8 cellular contexts compared by ENCODE assay signal in genomic region chr19:37719111-37719926, GRCh38. TPM values are rescaled to one million over a fixed set of nuclear protein-coding genes. Genes with fewer than 3 reads are reported as not detected.
DNase-seq lines count a peak whose midpoint lies in the region; ATAC-seq and TF ChIP-seq lines count a peak whose summit lies in the region.

TSS of gene ZNF607 (minus strand) at chr19:37719761. CDS start at chr19:37711618, 8,143 bp downstream.

- H3K27ac ChIP-seq in foreskin keratinocyte = peak within 1 kb of the TSS; percentile 63
- H3K27ac ChIP-seq in neural progenitor cell = peak within 1 kb of the TSS; percentile 36
- peak within 1 kb of the TSS; percentile 58 for H3K27ac ChIP-seq in stomach smooth muscle (ENCODE audit: low read length)

- peaks cover 30% of the 10 kb centered on the region for H3K36me3 Mint-ChIP-seq in neural progenitor cell

- peak within 1 kb of the TSS; percentile 55 for H3K9ac ChIP-seq in neural progenitor cell
- H3K9ac ChIP-seq in stomach smooth muscle (ENCODE audit: low read length in 2 of 2) = peak within 1 kb of the TSS; percentile 56 to 84

- ATAC-seq in GM21526 (IDR thresholded peaks at IDR 0.05; ENCODE audit: low FRiP score, unreplicated experiment) (peak; percentile 89), foreskin keratinocyte (peak; percentile 91)

- peaks cover 14% of the 10 kb centered on the region for H4K20me1 ChIP-seq in neural progenitor cell (ENCODE audit: low read depth)

- peak; percentile 40; the same call in 1 of the 2 replicates for TF ChIP-seq RAD21 in Ishikawa (IDR thresholded peaks at IDR 0.05; ENCODE audit: low read depth)

- H3K27me3 Mint-ChIP-seq in neural progenitor cell (ENCODE audit: insufficient read depth, low read depth) = peaks cover 2% of the 10 kb centered on the region

- peak; percentile 76 for TF ChIP-seq CTCF in foreskin keratinocyte (conservative IDR thresholded peaks at IDR 0.05)
- TF ChIP-seq CTCF in neural progenitor cell (IDR thresholded peaks at IDR 0.05) = peak; percentile 61

- H3K4me3 Mint-ChIP-seq in neural progenitor cell = peak within 1 kb of the TSS; percentile 99

- H3K4me1 Mint-ChIP-seq in neural progenitor cell = peaks cover 10% of the 10 kb centered on the region

- H3K9me3 ChIP-seq in neural progenitor cell (ENCODE audit: low read depth) = no peaks in the 10 kb centered on the region
- H3K9me3 ChIP-seq in stomach smooth muscle (ENCODE audit: control insufficient read depth in 2 of 2, low read length in 2 of 2) = no peaks in the 10 kb centered on the region

- H3K4me2 ChIP-seq in neural progenitor cell = peak within 1 kb of the TSS; percentile 97

- peak within 1 kb of the TSS; percentile 94 for H2AFZ ChIP-seq in neural progenitor cell (replicated peaks)

- DNase-seq in DMS 273 (lab: John Stamatoyannopoulos, UW; ENCODE audit: unreplicated experiment) = peak; percentile 97
- DNase-seq in RPMI7951 (ENCODE audit: low read depth) = peak; percentile 86
- peak; percentile 61 for DNase-seq in activated gamma-delta T cell (lab: John Stamatoyannopoulos, UW)
- DNase-seq in foreskin keratinocyte = peak; percentile 74 to 87
- DNase-seq in neural progenitor cell (ENCODE audit: low spot score) = peak; percentile 97

- H3K27ac Mint-ChIP-seq in neural progenitor cell = peak within 1 kb of the TSS; percentile 89

- H3K9me3 Mint-ChIP-seq in neural progenitor cell = peaks cover 43% of the 10 kb centered on the region

- H3F3A ChIP-seq in neural progenitor cell (ENCODE audit: low read depth) = peaks cover 6% of the 10 kb centered on the region

- H3K4me3 ChIP-seq in neural progenitor cell = peak within 1 kb of the TSS; percentile 92
- H3K4me3 ChIP-seq in stomach smooth muscle (ENCODE audit: low read length in 2 of 2) = peak within 1 kb of the TSS; percentile 83 to 89

- H3K27me3 ChIP-seq in foreskin keratinocyte = no peaks in the 10 kb centered on the region
- no peaks in the 10 kb centered on the region for H3K27me3 ChIP-seq in neural progenitor cell
- no peaks in the 10 kb centered on the region for H3K27me3 ChIP-seq in stomach smooth muscle (ENCODE audit: control insufficient read depth in 1 of 2, insufficient read depth in 2 of 2, low read length in 2 of 2)

- H3K79me2 ChIP-seq in neural progenitor cell (ENCODE audit: low read depth) = peaks cover 52% of the 10 kb centered on the region

- H3K36me3 ChIP-seq in neural progenitor cell = no peaks in the 10 kb centered on the region
- H3K36me3 ChIP-seq in stomach smooth muscle (ENCODE audit: control insufficient read depth in 2 of 2, insufficient read depth in 2 of 2, low read length in 2 of 2) = no peaks in the 10 kb centered on the region

- no peak for TF ChIP-seq EP300 in Ishikawa (IDR thresholded peaks at IDR 0.05; ENCODE audit: borderline replicate concordance)

- H3K4me1 ChIP-seq in foreskin keratinocyte (no peaks in the 10 kb centered on the region), neural progenitor cell (peaks cover 16% of the 10 kb centered on the region), stomach smooth muscle (ENCODE audit: control insufficient read depth, insufficient read depth, low read length) (peaks cover 8% of the 10 kb centered on the region)

TF ChIP-seq in Ishikawa, 13 proteins besides CTCF, POLR2A, EP300 and RAD21:
- TF ChIP-seq EGR1 (IDR thresholded peaks at IDR 0.05) (no peak; the same call in 1 of the 2 replicates), ZBTB7A (IDR thresholded peaks at IDR 0.05; ENCODE audit: low read depth) (no peak; the same call in 1 of the 2 replicates), YY1 (IDR thresholded peaks at IDR 0.05; ENCODE audit: low read depth) (peak; percentile 52; the same call in 1 of the 2 replicates), USF1 (IDR thresholded peaks at IDR 0.05) (peak; percentile 30; the same call in 1 of the 2 replicates), MAX (IDR thresholded peaks at IDR 0.05) (peak; percentile 83; the same call in 1 of the 2 replicates), TAF1 (IDR thresholded peaks at IDR 0.05; ENCODE audit: low read depth) (no peak)

RNA-seq across cellular contexts. Expression of gene ZNF607, which starts in this region (rescaled TPM):
- total RNA-seq in RPMI7951 (2014; rRNA removed; shearing (Covaris generic)) = 2.8 and 3.3 TPM in 2 replicates
- total RNA-seq in foreskin keratinocyte (5.1 and 5.6 TPM in 2 replicates), neural progenitor cell (ENCODE audit: low replicate concordance) (15.9 and 19.6 TPM in 2 replicates)
- 1.8 and 2.0 TPM in 2 replicates for polyA plus RNA-seq in foreskin keratinocyte

Comparison
In these comparisons a context has a peak if more than half of its experiments do, and no peak if none do; other contexts are left out.
1. Peak in every context shown above with its lines: DNase-seq, ATAC-seq, H3K4me3 ChIP-seq and H3K27ac ChIP-seq.